21 cellular contexts compared by ENCODE assay signal in the genomic region with DNA sequence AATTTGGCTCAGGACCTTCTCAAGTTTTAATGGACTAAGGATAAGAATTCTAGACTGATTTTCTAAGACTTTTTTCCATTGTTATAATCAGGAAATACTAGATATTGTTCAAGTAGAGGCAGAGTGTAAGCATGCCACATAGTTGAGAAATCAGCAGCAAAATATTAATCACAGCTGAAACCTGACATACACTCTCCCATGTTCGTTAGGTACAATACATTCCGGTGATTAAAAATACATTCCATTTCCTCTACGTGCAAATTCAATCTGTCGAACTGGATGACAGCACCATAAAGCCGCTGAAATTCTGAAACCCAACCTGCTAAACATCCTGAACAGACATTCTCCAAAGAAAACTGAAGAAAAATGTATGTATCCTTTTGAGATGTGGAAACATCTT.
A peak's percentile ranks its signal among the peaks of the same experiment; 100 is the strongest.
DNase-seq lines count a peak whose midpoint lies in the region; ATAC-seq and TF ChIP-seq lines count a peak whose summit lies in the region.
"Had no signal": no experiment of that assay in that cellular context is flagged by ENCODE, and none has a peak within 500 bp of the region (broad histone marks: within the 10 kb centered on the region; RNA-seq: fewer than 3 reads in every experiment).

No MANE protein-coding gene starts in this region.

- DNase-seq in activated CD4-positive, alpha-beta T cell treated with anti-CD3 and anti-CD28 coated beads for 36 hours: no peak
- no peak for DNase-seq in activated CD4-positive, alpha-beta T cell treated with anti-CD3 and anti-CD28 coated beads for 48 hours
- DNase-seq in RWPE2 (ENCODE audit: low spot score): no peak
- DNase-seq in epithelial cell of prostate (ENCODE audit: low read depth, low spot score): no peak
- DNase-seq in osteoblast (ENCODE audit: insufficient read length, low spot score, missing footprints): no peak
- DNase-seq in AML-193 (lab: John Stamatoyannopoulos, UW): no peak
- DNase-seq in inferior parietal cortex (ENCODE audit: extremely low spot score): no peak
- DNase-seq: activated CD4-positive, alpha-beta T cell treated with anti-CD3 and anti-CD28 coated beads for 4 hours; activated naive CD4-positive, alpha-beta T cell treated with anti-CD3 and anti-CD28 coated beads, Interleukin-2, amount 10 ng/mL, durations not matched to agents 7 days and 5 days; erythroblast; GDM1; immature natural killer cell; naive thymus-derived CD8-positive, alpha-beta T cell; NCI-H1417; PC-3; small intestine; stimulated activated CD4-positive, alpha-beta T cell treated with anti-CD3 and anti-CD28 coated beads, Interleukin-4, amount 100 ng/mL, for 24 hours had no signal

- H3K27ac ChIP-seq in RWPE2 (ENCODE audit: poor library complexity, severe bottlenecking) (peak overlapping the region; percentile 97), epithelial cell of prostate (peak overlapping the region; percentile 96), osteoblast (ENCODE audit: low read depth, low read length) (peak overlapping the region; percentile 53)
- H3K27ac ChIP-seq: 22Rv1, BLaER1 had no signal

- H3K27me3 ChIP-seq in RWPE2 (ENCODE audit: insufficient read depth, poor library complexity, severe bottlenecking) (no peaks in the 10 kb centered on the region), osteoblast (ENCODE audit: insufficient read depth, low read length) (peaks cover 36% of the 10 kb centered on the region)
- H3K27me3 ChIP-seq: BLaER1 had no signal

- H3K4me1 Mint-ChIP-seq in activated CD4-positive, alpha-beta T cell treated with anti-CD3 and anti-CD28 coated beads for 36 hours: peaks cover 64% of the 10 kb centered on the region

- H3K36me3 ChIP-seq in RWPE2 (ENCODE audit: low read depth) (peaks cover 11% of the 10 kb centered on the region; the same call in 1 of the 2 replicates), osteoblast (ENCODE audit: insufficient read depth, low read length) (peaks cover 3% of the 10 kb centered on the region)
- H3K36me3 ChIP-seq: BLaER1 had no signal

- no peak overlapping the region for H3K4me3 Mint-ChIP-seq in activated CD4-positive, alpha-beta T cell treated with anti-CD3 and anti-CD28 coated beads for 36 hours
- H3K4me3 Mint-ChIP-seq: activated naive CD4-positive, alpha-beta T cell treated with anti-CD3 and anti-CD28 coated beads, Interleukin-2, amount 10 ng/mL, durations not matched to agents 7 days and 5 days; immature natural killer cell had no signal

- peak overlapping the region; percentile 50 for H3K4me2 ChIP-seq in osteoblast (ENCODE audit: insufficient read depth, low read length)
- H3K4me2 ChIP-seq: BLaER1 had no signal

- CTCF ChIA-PET in activated CD4-positive, alpha-beta T cell treated with anti-CD3 and anti-CD28 coated beads for 36 hours (lab: Charles Lee): no interaction called here

- no peak overlapping the region for H2AFZ ChIP-seq in osteoblast (ENCODE audit: low read length)

- H4K20me1 ChIP-seq in osteoblast (ENCODE audit: insufficient read depth, low read length): no peaks in the 10 kb centered on the region
- H4K20me1 ChIP-seq: BLaER1 had no signal

- H3K36me3 Mint-ChIP-seq in activated CD4-positive, alpha-beta T cell treated with anti-CD3 and anti-CD28 coated beads for 36 hours (ENCODE audit: low read depth): peaks cover 60% of the 10 kb centered on the region
- H3K36me3 Mint-ChIP-seq: immature natural killer cell had no signal

- H3K9me3 Mint-ChIP-seq in activated CD4-positive, alpha-beta T cell treated with anti-CD3 and anti-CD28 coated beads for 36 hours (ENCODE audit: low read depth): peaks cover 4% of the 10 kb centered on the region
- H3K9me3 Mint-ChIP-seq: activated naive CD4-positive, alpha-beta T cell treated with anti-CD3 and anti-CD28 coated beads, Interleukin-2, amount 10 ng/mL, durations not matched to agents 7 days and 5 days; naive thymus-derived CD8-positive, alpha-beta T cell had no signal

- no peak for TF ChIP-seq CTCF in RWPE2 (IDR thresholded peaks at IDR 0.05; ENCODE audit: poor library complexity, severe bottlenecking)
- no peak for TF ChIP-seq CTCF in osteoblast (IDR thresholded peaks at IDR 0.05; ENCODE audit: extremely low read depth, low read depth, low read length)

- POLR2A ChIA-PET in activated CD4-positive, alpha-beta T cell treated with anti-CD3 and anti-CD28 coated beads for 36 hours (lab: Charles Lee): no interaction called here

- no peak overlapping the region for H3K4me3 ChIP-seq in RWPE2 (ENCODE audit: severe bottlenecking)
- H3K4me3 ChIP-seq in osteoblast (ENCODE audit: insufficient read depth, low read length): no peak overlapping the region
- H3K4me3 ChIP-seq: BLaER1, lung had no signal

- peaks cover 93% of the 10 kb centered on the region for H3K79me2 ChIP-seq in osteoblast (ENCODE audit: insufficient read depth, low read length)

- peak overlapping the region; percentile 37 for H3K27ac Mint-ChIP-seq in activated CD4-positive, alpha-beta T cell treated with anti-CD3 and anti-CD28 coated beads for 36 hours
- H3K27ac Mint-ChIP-seq: activated naive CD4-positive, alpha-beta T cell treated with anti-CD3 and anti-CD28 coated beads, Interleukin-2, amount 10 ng/mL, durations not matched to agents 7 days and 5 days; immature natural killer cell had no signal

- H3K9me3 ChIP-seq in RWPE2 (ENCODE audit: severe bottlenecking) (no peaks in the 10 kb centered on the region), osteoblast (ENCODE audit: low read depth, low read length) (no peaks in the 10 kb centered on the region)

- no peaks in the 10 kb centered on the region for H3K27me3 Mint-ChIP-seq in activated CD4-positive, alpha-beta T cell treated with anti-CD3 and anti-CD28 coated beads for 36 hours
- H3K27me3 Mint-ChIP-seq: activated naive CD4-positive, alpha-beta T cell treated with anti-CD3 and anti-CD28 coated beads, Interleukin-2, amount 10 ng/mL, durations not matched to agents 7 days and 5 days; naive thymus-derived CD8-positive, alpha-beta T cell had no signal

- H3K4me1 ChIP-seq in RWPE2 (ENCODE audit: insufficient read depth, poor library complexity, severe bottlenecking): peaks cover 49% of the 10 kb centered on the region
- H3K4me1 ChIP-seq in osteoblast (ENCODE audit: insufficient read depth, low read length): peaks cover 14% of the 10 kb centered on the region

- intact Hi-C loops in activated CD4-positive, alpha-beta T cell treated with anti-CD3 and anti-CD28 coated beads for 36 hours (cut with DNase I, micrococcal nuclease): no loop called here

- no peak for ATAC-seq in activated CD4-positive, alpha-beta T cell treated with anti-CD3 and anti-CD28 coated beads for 36 hours
- ATAC-seq in RWPE2 (ENCODE audit: low read depth) (peak; percentile 80), HG02973 (IDR thresholded peaks at IDR 0.05; ENCODE audit: unreplicated experiment) (no peak)
- ATAC-seq: naive thymus-derived CD8-positive, alpha-beta T cell; PC-3 had no signal
